ENCODE assay signal across 9 cellular contexts in genomic region chr10:114544045-114544659, GRCh38.
DNase-seq lines count a peak whose midpoint lies in the region; ATAC-seq lines count a peak whose summit lies in the region.
"Had no signal": no experiment of that assay in that cellular context is flagged by ENCODE, and none has a peak within 500 bp of the region (broad histone marks: within the 10 kb centered on the region; RNA-seq: fewer than 3 reads in every experiment).

No MANE protein-coding gene starts in this region.

- H3K9me3 Mint-ChIP-seq in CD4-positive, alpha-beta memory T cell, result peaks cover 0 to 2% (median 0%) of the 10 kb centered on the region in 8 donors
- no peaks in the 10 kb centered on the region for H3K9me3 Mint-ChIP-seq in activated T-cell treated with anti-CD3 and anti-CD28 coated beads, Interleukin-2, amount 50 U/mL, for 72 hours

- peak overlapping the region; percentile 61 for H3K9ac ChIP-seq in Karpas-422 (ENCODE audit: low read length)

- no peaks in the 10 kb centered on the region for H4K20me1 ChIP-seq in Karpas-422 (ENCODE audit: insufficient read depth, low read depth, low read length)

- peak overlapping the region; percentile 64 for H3K4me2 ChIP-seq in Karpas-422 (ENCODE audit: low read depth, low read length, poor library complexity, severe bottlenecking)

- DNase-seq in CD4-positive, alpha-beta memory T cell, result peak; percentile 80 to 87 (median 85)
- DNase-seq in Karpas-422, result peak; percentile 83
- DNase-seq in activated T-cell treated with anti-CD3 and anti-CD28 coated beads, Interleukin-2, amount 50 U/mL, for 72 hours, result peak; percentile 73 to 75
- DNase-seq in stimulated activated CD4-positive, alpha-beta T cell treated with anti-CD3 and anti-CD28 coated beads, Interleukin-15, amount 100 ng/mL, for 1 hour (ENCODE audit: low read depth in 1 of 2, low spot score in 1 of 2), result peak; percentile 29 to 55
- DNase-seq in nucleus accumbens (lab: John Stamatoyannopoulos, UW), result no peak
- DNase-seq in MG63, result no peak
- DNase-seq in HuH-7.5 (ENCODE audit: low spot score), result no peak

- peak overlapping the region; percentile 89 to 100 (median 98) for H3K27ac Mint-ChIP-seq in CD4-positive, alpha-beta memory T cell
- peak overlapping the region; percentile 39 for H3K27ac Mint-ChIP-seq in activated T-cell treated with anti-CD3 and anti-CD28 coated beads, Interleukin-2, amount 50 U/mL, for 72 hours

- H3K27me3 Mint-ChIP-seq in CD4-positive, alpha-beta memory T cell, result no peaks in the 10 kb centered on the region
- no peaks in the 10 kb centered on the region for H3K27me3 Mint-ChIP-seq in activated T-cell treated with anti-CD3 and anti-CD28 coated beads, Interleukin-2, amount 50 U/mL, for 72 hours (ENCODE audit: low read depth)

- H3K36me3 ChIP-seq in CD4-positive, alpha-beta memory T cell (ENCODE audit: insufficient read depth, low read length), result no peaks in the 10 kb centered on the region
- H3K36me3 ChIP-seq in Karpas-422 (ENCODE audit: insufficient read depth, low read length) (no peaks in the 10 kb centered on the region), MG63 (peaks cover 54% of the 10 kb centered on the region)

- peaks cover 0 to 4% of the 10 kb centered on the region in 2 donors for H3K36me3 Mint-ChIP-seq in CD4-positive, alpha-beta memory T cell
- H3K36me3 Mint-ChIP-seq in activated T-cell treated with anti-CD3 and anti-CD28 coated beads, Interleukin-2, amount 50 U/mL, for 72 hours (ENCODE audit: insufficient read depth in 2 of 2), result no peaks in the 10 kb centered on the region

- ATAC-seq in GM21528 (IDR thresholded peaks at IDR 0.05; ENCODE audit: low FRiP score, unreplicated experiment), result peak; percentile 96
- ATAC-seq in activated T-cell treated with anti-CD3 and anti-CD28 coated beads, Interleukin-2, amount 50 U/mL, for 72 hours (replicated peaks in 1 of 2), result peak; percentile 40 to 58

- no peaks in the 10 kb centered on the region for H3K79me2 ChIP-seq in Karpas-422 (ENCODE audit: low read length)

- peak overlapping the region; percentile 49 to 85 (median 76) for H3K4me3 Mint-ChIP-seq in CD4-positive, alpha-beta memory T cell
- peak overlapping the region; percentile 65 to 89 for H3K4me3 Mint-ChIP-seq in activated T-cell treated with anti-CD3 and anti-CD28 coated beads, Interleukin-2, amount 50 U/mL, for 72 hours

- peak overlapping the region; percentile 31 to 50 for H3K4me3 ChIP-seq in CD4-positive, alpha-beta memory T cell (ENCODE audit: low read length in 2 of 2)
- H3K4me3 ChIP-seq in Karpas-422 (ENCODE audit: low read length), result peak overlapping the region; percentile 42; the same call in 1 of the 2 replicates
- no peak overlapping the region for H3K4me3 ChIP-seq in MG63
- H3K4me3 ChIP-seq: right lobe of liver had no signal

- H3K9me3 ChIP-seq in CD4-positive, alpha-beta memory T cell (ENCODE audit: control insufficient read depth in 1 of 2, low read length in 2 of 2), result no peaks in the 10 kb centered on the region
- H3K9me3 ChIP-seq in Karpas-422 (ENCODE audit: low read length) (no peaks in the 10 kb centered on the region), MG63 (no peaks in the 10 kb centered on the region)
- H3K9me3 ChIP-seq: right lobe of liver had no signal

- no peaks in the 10 kb centered on the region for H3K9me2 ChIP-seq in Karpas-422 (replicated peaks; ENCODE audit: insufficient read depth, low read length)

- CTCF ChIA-PET in CD4-positive, alpha-beta memory T cell (lab: Charles Lee; ENCODE audit: partially characterized antibody), result interaction anchor here (0.6 to 14.6 kb wide), 11 partner anchors 10 to 277 kb away, joined by 3 to 241 read pairs (median 4); partner anchors contain the start of gene FHIP2A

- intact Hi-C loops in CD4-positive, alpha-beta memory T cell (cut with micrococcal nuclease), result loop anchor here (5.0 kb wide), 3 partner anchors 242 to 393 kb away; partner anchors contain the start of genes FHIP2A and TRUB1

- peaks cover 97% of the 10 kb centered on the region for H3K4me1 ChIP-seq in CD4-positive, alpha-beta memory T cell (ENCODE audit: insufficient read depth, low read length)
- H3K4me1 ChIP-seq in Karpas-422 (ENCODE audit: low read length), result peaks cover 30% of the 10 kb centered on the region
- H3K4me1 ChIP-seq: right lobe of liver had no signal

- POLR2A ChIA-PET in CD4-positive, alpha-beta memory T cell (lab: Charles Lee; ENCODE audit: partially characterized antibody), result interaction anchor here (1.1 to 11.1 kb wide), 9 partner anchors 10 to 278 kb away, joined by 3 to 459 read pairs (median 13); partner anchors contain the start of gene FHIP2A

- H3K27me3 ChIP-seq in CD4-positive, alpha-beta memory T cell (ENCODE audit: insufficient read depth, low read length), result no peaks in the 10 kb centered on the region
- H3K27me3 ChIP-seq in Karpas-422 (ENCODE audit: low read length), result no peaks in the 10 kb centered on the region
- H3K27me3 ChIP-seq in MG63, result no peaks in the 10 kb centered on the region
- H3K27me3 ChIP-seq: right lobe of liver had no signal

- peak overlapping the region; percentile 74 for H3K27ac ChIP-seq in CD4-positive, alpha-beta memory T cell (ENCODE audit: low read depth, low read length)
- H3K27ac ChIP-seq in Karpas-422 (ENCODE audit: low read length), result peak overlapping the region; percentile 54
- H3K27ac ChIP-seq: right lobe of liver had no signal

- H3K4me1 Mint-ChIP-seq in CD4-positive, alpha-beta memory T cell, result peaks cover 61 to 88% (median 78%) of the 10 kb centered on the region in 4 donors
- H3K4me1 Mint-ChIP-seq in activated T-cell treated with anti-CD3 and anti-CD28 coated beads, Interleukin-2, amount 50 U/mL, for 72 hours (ENCODE audit: low read depth), result peaks cover 86% of the 10 kb centered on the region

- H2AFZ ChIP-seq in Karpas-422 (ENCODE audit: low read length), result peak overlapping the region; percentile 76

Comparison
In these comparisons a context has a peak if more than half of its experiments do, and no peak if none do; other contexts are left out.
1. DNase-seq: peak in CD4-positive, alpha-beta memory T cell (5 of 5), Karpas-422 (single experiment), activated T-cell treated with anti-CD3 and anti-CD28 coated beads, Interleukin-2, amount 50 U/mL, for 72 hours (2 of 2) and stimulated activated CD4-positive, alpha-beta T cell treated with anti-CD3 and anti-CD28 coated beads, Interleukin-15, amount 100 ng/mL, for 1 hour (2 of 2); none in nucleus accumbens (0 of 56), MG63 (single experiment) and HuH-7.5 (single experiment).